ENCODE assay signal across 24 cellular contexts in genomic region chr13:24648271-24648670, GRCh38. TPM values are rescaled to one million over a fixed set of nuclear protein-coding genes. Genes with fewer than 3 reads are reported as not detected.
A peak's percentile ranks its signal among the peaks of the same experiment; 100 is the strongest.
DNase-seq lines count a peak whose midpoint lies in the region; ATAC-seq, FAIRE-seq and TF ChIP-seq lines count a peak whose summit lies in the region.
"Had no signal": no experiment of that assay in that cellular context is flagged by ENCODE, and none has a peak within 500 bp of the region (broad histone marks: within the 10 kb centered on the region; RNA-seq: fewer than 3 reads in every experiment).

No MANE protein-coding gene starts in this region.

- ATAC-seq in HepG2: no peak
- no peak for ATAC-seq in right lobe of liver
- no peak for ATAC-seq in K562

- H3K9me1 ChIP-seq in K562 (ENCODE audit: control insufficient read depth, insufficient read depth, low read length): no peaks in the 10 kb centered on the region

- no peaks in the 10 kb centered on the region for H3K9me3 Mint-ChIP-seq in activated CD4-positive, alpha-beta memory T cell treated with anti-CD3 and anti-CD28 coated beads for 36 hours
- H3K9me3 Mint-ChIP-seq: CD4-positive, CD25-positive, alpha-beta regulatory T cell; CD8-positive, alpha-beta memory T cell had no signal

- intact Hi-C loops in HepG2 (cut with micrococcal nuclease; ENCODE audit: unreplicated experiment): no loop called here
- intact Hi-C loops in right lobe of liver (cut with DNase I): no loop called here
- intact Hi-C loops in activated CD4-positive, alpha-beta memory T cell treated with anti-CD3 and anti-CD28 coated beads for 36 hours (cut with micrococcal nuclease): loop anchor here (2.0 kb wide), 1 partner anchor 15 kb away; no protein-coding TSS in a partner anchor
- intact Hi-C loops in K562 (cut with micrococcal nuclease): no loop called here

- peaks cover 10% of the 10 kb centered on the region for H3K4me1 Mint-ChIP-seq in activated CD4-positive, alpha-beta memory T cell treated with anti-CD3 and anti-CD28 coated beads for 36 hours (ENCODE audit: low read depth)
- H3K4me1 Mint-ChIP-seq: CD8-positive, alpha-beta memory T cell had no signal

- TF ChIP-seq POLR2A in HepG2 (IDR thresholded peaks at IDR 0.05; ENCODE audit: insufficient read depth in 1 of 2, low read depth in 2 of 2, low read length in 2 of 2) (no peak), right lobe of liver (IDR thresholded peaks at IDR 0.05) (no peak), K562 (conservative IDR thresholded peaks at IDR 0.05) (no peak)

- peak overlapping the region; percentile 9 for H3K4me3 Mint-ChIP-seq in activated CD4-positive, alpha-beta memory T cell treated with anti-CD3 and anti-CD28 coated beads for 36 hours
- H3K4me3 Mint-ChIP-seq: CD8-positive, alpha-beta memory T cell had no signal

- POLR2A ChIA-PET in HepG2 (lab: Yijun Ruan, JAX): no interaction called here
- POLR2A ChIA-PET in activated CD4-positive, alpha-beta memory T cell treated with anti-CD3 and anti-CD28 coated beads for 36 hours (lab: Charles Lee): interaction anchor here (0.6 kb wide), 1 partner anchor 9 kb away, joined by 4 read pairs; no protein-coding TSS in a partner anchor
- POLR2A ChIA-PET in K562 (lab: Yijun Ruan, JAX): no interaction called here

- DNase-seq in HepG2 (ENCODE audit: low spot score) (no peak), right lobe of liver (no peak), K562 (ENCODE audit: extremely low read depth in 1 of 4, low spot score in 3 of 4) (no peak), EL (no peak), foreskin fibroblast (no peak), NCI-H1092 (lab: John Stamatoyannopoulos, UW) (no peak)
- DNase-seq in activated CD4-positive, alpha-beta memory T cell treated with anti-CD3 and anti-CD28 coated beads for 36 hours: no peak
- DNase-seq: ACHN; BE2C; C1 segment of cervical spinal cord; CD4-positive, CD25-positive, alpha-beta regulatory T cell; CD8-positive, alpha-beta memory T cell; COR-L47; DMS 273 treated with DMSO at 0.1 percent for 48 hours; DMS53; DND-41; GM23248; IMR-90 had no signal

- TF ChIP-seq CTCF in HepG2 (CRISPR knock-in tag; IDR thresholded peaks at IDR 0.05): no peak
- TF ChIP-seq CTCF in right lobe of liver (IDR thresholded peaks at IDR 0.05): no peak
- TF ChIP-seq CTCF in K562 (IDR thresholded peaks at IDR 0.05 in 2 of 3, conservative IDR thresholded peaks at IDR 0.05 in 1 of 3; ENCODE audit: insufficient read depth in 2 of 3, low read depth in 1 of 3, low read length in 3 of 3): no peak
- TF ChIP-seq CTCF in foreskin fibroblast (IDR thresholded peaks at IDR 0.05; ENCODE audit: low read depth, low read length): no peak

- H3K4me1 ChIP-seq in HepG2 (ENCODE audit: insufficient read depth, low read length): no peaks in the 10 kb centered on the region
- no peaks in the 10 kb centered on the region for H3K4me1 ChIP-seq in right lobe of liver
- H3K4me1 ChIP-seq in K562 (replicated peaks in 1 of 2; ENCODE audit: control insufficient read depth in 2 of 2, insufficient read depth in 2 of 2, low read length in 2 of 2): no peaks in the 10 kb centered on the region
- H3K4me1 ChIP-seq: BE2C, HAP-1 had no signal

- TF ChIP-seq EP300 in HepG2 (IDR thresholded peaks at IDR 0.05; ENCODE audit: low read depth in 2 of 2, low read length in 2 of 2) (no peak), HepG2 (CRISPR knock-in tag; IDR thresholded peaks at IDR 0.05; ENCODE audit: borderline replicate concordance) (no peak), K562 (IDR thresholded peaks at IDR 0.05; ENCODE audit: low read length) (no peak)

- no peaks in the 10 kb centered on the region for H3K79me2 ChIP-seq in HepG2 (ENCODE audit: insufficient read depth, low read length)
- H3K79me2 ChIP-seq in K562 (ENCODE audit: control insufficient read depth, insufficient read depth, low read length): no peaks in the 10 kb centered on the region

- H3K9ac ChIP-seq in HepG2 (ENCODE audit: insufficient read depth, low read depth, low read length) (no peak overlapping the region), K562 (ENCODE audit: insufficient read depth in 1 of 2, low read depth in 2 of 2, low read length in 2 of 2) (no peak overlapping the region)
- H3K9ac ChIP-seq: GM23248 had no signal

- H3K9me3 ChIP-seq in HepG2 (ENCODE audit: low read length): no peaks in the 10 kb centered on the region
- H3K9me3 ChIP-seq in right lobe of liver: no peaks in the 10 kb centered on the region
- H3K9me3 ChIP-seq in K562 (replicated peaks; ENCODE audit: control insufficient read depth, insufficient read depth, low read depth, low read length): no peaks in the 10 kb centered on the region
- H3K9me3 ChIP-seq: BE2C, HAP-1 had no signal

- in situ Hi-C loops in HepG2 (cut with HindIII; ENCODE audit: extremely low pct_ligation_motif_present, low pct_unique_long_range_greater_than_20kb): no loop called here
- in situ Hi-C loops in K562 (cut with MboI): no loop called here

- H3K27me3 ChIP-seq in HepG2 (ENCODE audit: control insufficient read depth in 1 of 2, insufficient read depth in 2 of 2, low read length in 2 of 2) (no peaks in the 10 kb centered on the region; a peak in 1 of 5 replicates), right lobe of liver (no peaks in the 10 kb centered on the region), K562 (ENCODE audit: control insufficient read depth in 2 of 2, insufficient read depth in 2 of 2, low read length in 2 of 2) (peaks cover 0 to 14% of the 10 kb centered on the region in 2 experiments; a peak in 2 of 5 replicates)
- H3K27me3 ChIP-seq: BE2C had no signal

- FAIRE-seq in HepG2 (lab: Jason Lieb, UNC) (no peak), K562 (lab: Jason Lieb, UNC) (no peak)
- FAIRE-seq: A204.1, G401.6, GM18507 had no signal

- H3K4me2 ChIP-seq in HepG2 (ENCODE audit: low read depth, low read length) (no peak overlapping the region), K562 (ENCODE audit: insufficient read depth, low read length) (no peak overlapping the region)

- H4K20me1 ChIP-seq in HepG2 (ENCODE audit: insufficient read depth, low read length) (no peaks in the 10 kb centered on the region), K562 (replicated peaks; ENCODE audit: control insufficient read depth, insufficient read depth, low read length) (no peaks in the 10 kb centered on the region)

- H3K4me3 ChIP-seq in HepG2 (replicated peaks in 1 of 3; ENCODE audit: insufficient read depth in 1 of 3, low read depth in 2 of 3, low read length in 3 of 3): no peak overlapping the region
- no peak overlapping the region for H3K4me3 ChIP-seq in right lobe of liver
- H3K4me3 ChIP-seq in K562: no peak overlapping the region
- H3K4me3 ChIP-seq in foreskin fibroblast (ENCODE audit: low read depth in 1 of 2, low read length in 2 of 2): no peak overlapping the region
- H3K4me3 ChIP-seq: GM23248, HAP-1 had no signal

- H3K36me3 ChIP-seq in HepG2 (replicated peaks in 1 of 2; ENCODE audit: control insufficient read depth in 1 of 2, insufficient read depth in 2 of 2, low read length in 2 of 2) (no peaks in the 10 kb centered on the region), right lobe of liver (no peaks in the 10 kb centered on the region), K562 (ENCODE audit: control insufficient read depth, insufficient read depth, low read length) (no peaks in the 10 kb centered on the region)
- H3K36me3 ChIP-seq: BE2C, HAP-1 had no signal

- CTCF ChIA-PET in HepG2 (lab: Yijun Ruan, JAX; ENCODE audit: low intra/inter-chr PET ratio, low total read pairs) (no interaction called here), K562 (lab: Yijun Ruan, JAX; ENCODE audit: low intra/inter-chr PET ratio) (no interaction called here)
- CTCF ChIA-PET in activated CD4-positive, alpha-beta memory T cell treated with anti-CD3 and anti-CD28 coated beads for 36 hours (lab: Charles Lee): interaction anchor here (0.6 to 1.4 kb wide), 4 partner anchors 25 to 79 kb away, joined by 3 read pairs; no protein-coding TSS in a partner anchor

- TF ChIP-seq RAD21 in HepG2 (CRISPR knock-in tag; IDR thresholded peaks at IDR 0.05): no peak
- TF ChIP-seq RAD21 in K562 (CRISPR knock-in tag; conservative IDR thresholded peaks at IDR 0.05 in 1 of 2, IDR thresholded peaks at IDR 0.05 in 1 of 2): no peak

- BruUV-seq in HepG2 (replicated peaks; lab: Mats Ljungman, UMichigan) (no TSS peak), K562 (replicated peaks; lab: Mats Ljungman, UMichigan) (no TSS peak)

- H2AFZ ChIP-seq in HepG2 (ENCODE audit: low read length) (no peak overlapping the region), K562 (ENCODE audit: low read depth, low read length) (no peak overlapping the region)
- H2AFZ ChIP-seq: GM23248 had no signal

- H3K27me3 Mint-ChIP-seq in activated CD4-positive, alpha-beta memory T cell treated with anti-CD3 and anti-CD28 coated beads for 36 hours: peaks cover 8% of the 10 kb centered on the region

- no peak overlapping the region for H3K27ac Mint-ChIP-seq in activated CD4-positive, alpha-beta memory T cell treated with anti-CD3 and anti-CD28 coated beads for 36 hours
- H3K27ac Mint-ChIP-seq: CD8-positive, alpha-beta memory T cell had no signal

- H3K27ac ChIP-seq in HepG2 (ENCODE audit: extremely low read length, insufficient read depth, low read length): no peak overlapping the region
- no peak overlapping the region for H3K27ac ChIP-seq in right lobe of liver
- no peak overlapping the region for H3K27ac ChIP-seq in K562 (ENCODE audit: extremely low read depth, low read depth, low read length)
- H3K27ac ChIP-seq: GM23248, HL-60 had no signal

- no peaks in the 10 kb centered on the region for H3K36me3 Mint-ChIP-seq in activated CD4-positive, alpha-beta memory T cell treated with anti-CD3 and anti-CD28 coated beads for 36 hours
- H3K36me3 Mint-ChIP-seq: CD4-positive, CD25-positive, alpha-beta regulatory T cell; CD8-positive, alpha-beta memory T cell had no signal

RNA-seq across cellular contexts. Expression of gene ATP12A, which starts 31.9 kb away (rescaled TPM):
- total RNA-seq in HepG2 (2016; rRNA removed; fragmentation: Illumina TruSeq; extraction: Trizol): not detected in 2 replicates
- not detected in 2 replicates for total RNA-seq in HepG2 (2016; cell fraction: cytosol; rRNA removed; fragmentation: Illumina TruSeq; extraction: Trizol; ENCODE audit: low read depth)
- not detected in 2 replicates for total RNA-seq in HepG2 (2016; cell fraction: insoluble cytoplasmic fraction; rRNA removed; fragmentation: Illumina TruSeq; extraction: Trizol)
- not detected in 2 replicates for total RNA-seq in HepG2 (2016; cell fraction: membrane; rRNA removed; fragmentation: Illumina TruSeq; extraction: Trizol)
- total RNA-seq in HepG2 (2016; cell fraction: nucleus; rRNA removed; fragmentation: Illumina TruSeq; extraction: Trizol): not detected in 2 replicates
- not detected in 2 replicates for polyA plus RNA-seq in HepG2 (2011; rRNA removed)
- polyA plus RNA-seq in HepG2 (2011; cell fraction: cytosol; rRNA removed): not detected in 2 replicates
- not detected in 2 replicates for polyA plus RNA-seq in HepG2 (2011; cell fraction: nucleus; rRNA removed)
- not detected in 2 replicates for polyA plus RNA-seq in HepG2 (2012)
- not detected in 2 replicates for polyA plus RNA-seq in HepG2 (2016; cell fraction: cytosol; fragmentation: Illumina TruSeq; extraction: Trizol; ENCODE audit: low read depth)
- polyA plus RNA-seq in HepG2 (2016; cell fraction: insoluble cytoplasmic fraction; fragmentation: Illumina TruSeq; extraction: Trizol; ENCODE audit: low read depth): not detected in 2 replicates
- polyA plus RNA-seq in HepG2 (2016; cell fraction: membrane; fragmentation: Illumina TruSeq; extraction: Trizol; ENCODE audit: low read depth): not detected in 2 replicates
- not detected in 2 replicates for polyA plus RNA-seq in HepG2 (2016; cell fraction: nucleus; fragmentation: Illumina TruSeq; extraction: Trizol; ENCODE audit: insufficient read depth, low read depth)
- not detected in 2 replicates for polyA minus RNA-seq in HepG2 (2011; rRNA and poly(A)+ RNA removed; ENCODE audit: low replicate concordance)
- polyA minus RNA-seq in HepG2 (2011; cell fraction: cytosol; rRNA and poly(A)+ RNA removed): not detected in 2 replicates
- not detected in 2 replicates for polyA minus RNA-seq in HepG2 (2011; cell fraction: nucleus; rRNA and poly(A)+ RNA removed)
- total RNA-seq in right lobe of liver: not detected
- under 1 TPM; 0.07 to 0.10 TPM for total RNA-seq in activated CD4-positive, alpha-beta memory T cell treated with anti-CD3 and anti-CD28 coated beads for 36 hours
- total RNA-seq in K562 (2011; cell fraction: chromatin; rRNA removed; ENCODE audit: low replicate concordance): not detected in 2 replicates
- not detected in 2 replicates for total RNA-seq in K562 (2011; cell fraction: nucleolus; rRNA removed)
- not detected in 2 replicates for total RNA-seq in K562 (2011; cell fraction: nucleoplasm; rRNA removed)
- not detected in 2 replicates for total RNA-seq in K562 (2014; rRNA removed)
- total RNA-seq in K562 (2014; rRNA removed; fragmentation: Illumina TruSeq; extraction: Trizol): not detected in 2 replicates
- total RNA-seq in K562 (2015; rRNA removed; fragmentation: Illumina TruSeq; extraction: Trizol): not detected in 2 replicates
- total RNA-seq in K562 (2021): not detected in 2 replicates
- not detected in 2 replicates for polyA plus RNA-seq in K562 (2011; rRNA removed)
- not detected in 2 replicates for polyA plus RNA-seq in K562 (2011; cell fraction: cytosol; rRNA removed)
- polyA plus RNA-seq in K562 (2011; cell fraction: nucleus; rRNA removed): not detected in 2 replicates
- not detected in 2 replicates for polyA plus RNA-seq in K562 (2012)
- not detected in 2 replicates for polyA plus RNA-seq in K562 (2014; fragmentation: Illumina TruSeq; extraction: Trizol)
- not detected for polyA plus RNA-seq in K562 (2014; fragmentation: Nextera tagmentation; extraction: Ambion mirVana)
- not detected in 2 replicates for polyA plus RNA-seq in K562 (2014; rRNA removed)
- not detected in 2 replicates for polyA minus RNA-seq in K562 (2011; rRNA and poly(A)+ RNA removed)
- not detected in 2 replicates for polyA minus RNA-seq in K562 (2011; cell fraction: cytosol; rRNA and poly(A)+ RNA removed)
- not detected in 2 replicates for polyA minus RNA-seq in K562 (2011; cell fraction: nucleus; rRNA and poly(A)+ RNA removed)
- total RNA-seq: GM23248, HT1080, IMR-90 had no signal
- polyA plus RNA-seq: CD8-positive, alpha-beta memory T cell; GM23248; IMR-90 had no signal
